29 cellular contexts compared by ENCODE assay signal in the genomic region with DNA sequence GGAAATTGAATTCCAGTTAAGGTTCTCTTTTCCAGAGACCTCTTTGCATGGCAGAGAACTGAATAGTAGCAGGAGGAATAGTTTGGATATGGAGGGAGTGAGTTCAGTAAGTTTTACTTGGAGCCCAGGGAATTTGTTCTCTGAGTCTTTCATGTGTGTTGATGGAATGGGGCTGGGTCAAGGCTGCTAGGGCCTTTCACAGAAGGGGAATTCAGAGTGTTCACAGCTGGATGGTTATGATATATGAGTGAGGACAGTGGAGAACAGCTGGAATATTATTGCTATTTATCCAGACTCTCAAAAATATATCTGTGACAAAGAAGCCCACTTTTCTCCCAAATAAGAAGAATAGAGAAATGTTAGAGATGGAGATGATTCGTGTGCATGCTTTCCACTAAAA.
"Had no signal": no experiment of that assay in that cellular context is flagged by ENCODE, and none has a peak within 500 bp of the region (broad histone marks: within the 10 kb centered on the region; RNA-seq: fewer than 3 reads in every experiment).

No MANE protein-coding gene starts in this region.

- H3K4me1 ChIP-seq: ascending aorta, breast epithelium, colonic mucosa, esophagus muscularis mucosa, gastroesophageal sphincter had no signal

- H3K9me3 ChIP-seq: ascending aorta, breast epithelium, colonic mucosa, esophagus muscularis mucosa, gastroesophageal sphincter had no signal

- H3K4me1 Mint-ChIP-seq: activated CD4-positive, alpha-beta T cell treated with anti-CD3 and anti-CD28 coated beads for 36 hours; activated CD4-positive, alpha-beta T cell treated with anti-CD3 and anti-CD28 coated beads, Interleukin-2, amount 10 ng/mL, durations not matched to agents 24 days and 14 days; activated CD8-positive, alpha-beta memory T cell treated with anti-CD3 and anti-CD28 coated beads, Interleukin-2, amount 10 ng/mL, durations not matched to agents 7 days and 5 days; activated naive CD4-positive, alpha-beta T cell treated with anti-CD3 and anti-CD28 coated beads, Interleukin-2, amount 10 ng/mL, durations not matched to agents 7 days and 5 days; activated naive CD8-positive, alpha-beta T cell treated with anti-CD3 and anti-CD28 coated beads, Interleukin-2, amount 10 ng/mL, durations not matched to agents 7 days and 5 days had no signal

- H3K27ac ChIP-seq: ascending aorta, breast epithelium, cardiac muscle cell, colonic mucosa, esophagus muscularis mucosa, gastroesophageal sphincter had no signal

- H3K4me3 ChIP-seq: ascending aorta, breast epithelium, cardiac muscle cell, colonic mucosa, esophagus muscularis mucosa, gastroesophageal sphincter had no signal

- H3K9me3 Mint-ChIP-seq: activated CD4-positive, alpha-beta memory T cell treated with anti-CD3 and anti-CD28 coated beads for 36 hours; activated CD4-positive, alpha-beta T cell treated with anti-CD3 and anti-CD28 coated beads, Interleukin-2, amount 10 ng/mL, durations not matched to agents 24 days and 14 days; activated naive CD4-positive, alpha-beta T cell treated with anti-CD3 and anti-CD28 coated beads, Interleukin-2, amount 10 ng/mL, durations not matched to agents 7 days and 5 days; activated naive CD4-positive, alpha-beta T cell treated with anti-CD3 and anti-CD28 coated beads, Interleukin-2, amount 50 U/mL, for 72 hours; activated naive CD8-positive, alpha-beta T cell treated with anti-CD3 and anti-CD28 coated beads, Interleukin-2, amount 10 ng/mL, durations not matched to agents 7 days and 5 days; activated T-helper 1 cell treated with anti-CD3 and anti-CD28 coated beads, Interleukin-12 subunit alpha, Interleukin-12 subunit beta, Interleukin-2, Interleukin-4 antibody, amounts not matched to agents 30 ng/mL and 10 ng/mL and 1 ng/mL, durations not matched to agents 14 hours and 24 hours and 36 hours; activated T-helper 2 cell treated with anti-CD3 and anti-CD28 coated beads, Interferon-gamma antibody, Interleukin-2, Interleukin-4, amounts not matched to agents 10 μg/mL and 5 μg/mL and 100 μg/mL, durations not matched to agents 14 hours and 24 hours and 36 hours; brain had no signal

- H3K36me3 ChIP-seq: ascending aorta, breast epithelium, cardiac muscle cell, colonic mucosa, esophagus muscularis mucosa, gastroesophageal sphincter had no signal

- H3K27me3 ChIP-seq: ascending aorta, breast epithelium, cardiac muscle cell, colonic mucosa, esophagus muscularis mucosa, gastroesophageal sphincter had no signal

- H3K4me3 Mint-ChIP-seq: activated CD4-positive, alpha-beta memory T cell treated with anti-CD3 and anti-CD28 coated beads for 36 hours; activated CD4-positive, alpha-beta T cell treated with anti-CD3 and anti-CD28 coated beads for 36 hours; activated CD4-positive, alpha-beta T cell treated with anti-CD3 and anti-CD28 coated beads, Interleukin-2, amount 10 ng/mL, durations not matched to agents 24 days and 14 days; activated CD8-positive, alpha-beta memory T cell treated with anti-CD3 and anti-CD28 coated beads, Interleukin-2, amount 10 ng/mL, durations not matched to agents 7 days and 5 days; activated CD8-positive, alpha-beta T cell treated with anti-CD3 and anti-CD28 coated beads, Interleukin-2, amount 10 ng/mL, durations not matched to agents 7 days and 5 days; activated naive CD4-positive, alpha-beta T cell treated with anti-CD3 and anti-CD28 coated beads, Interleukin-2, amount 10 ng/mL, durations not matched to agents 7 days and 5 days; activated naive CD8-positive, alpha-beta T cell treated with anti-CD3 and anti-CD28 coated beads, Interleukin-2, amount 10 ng/mL, durations not matched to agents 7 days and 5 days; activated T-helper 1 cell treated with anti-CD3 and anti-CD28 coated beads, Interleukin-12 subunit alpha, Interleukin-12 subunit beta, Interleukin-2, Interleukin-4 antibody, amounts not matched to agents 30 ng/mL and 10 ng/mL and 1 ng/mL, durations not matched to agents 14 hours and 24 hours and 36 hours; brain had no signal

- H3K27ac Mint-ChIP-seq: activated CD4-positive, alpha-beta memory T cell treated with anti-CD3 and anti-CD28 coated beads for 36 hours; activated CD4-positive, alpha-beta T cell treated with anti-CD3 and anti-CD28 coated beads for 36 hours; activated CD4-positive, alpha-beta T cell treated with anti-CD3 and anti-CD28 coated beads, Interleukin-2, amount 10 ng/mL, durations not matched to agents 24 days and 14 days; activated CD8-positive, alpha-beta memory T cell treated with anti-CD3 and anti-CD28 coated beads, Interleukin-2, amount 10 ng/mL, durations not matched to agents 7 days and 5 days; activated CD8-positive, alpha-beta T cell treated with anti-CD3 and anti-CD28 coated beads, Interleukin-2, amount 10 ng/mL, durations not matched to agents 7 days and 5 days; activated naive CD4-positive, alpha-beta T cell treated with anti-CD3 and anti-CD28 coated beads, Interleukin-2, amount 10 ng/mL, durations not matched to agents 7 days and 5 days; activated naive CD4-positive, alpha-beta T cell treated with anti-CD3 and anti-CD28 coated beads, Interleukin-2, amount 50 U/mL, for 72 hours; activated naive CD8-positive, alpha-beta T cell treated with anti-CD3 and anti-CD28 coated beads, Interleukin-2, amount 10 ng/mL, durations not matched to agents 7 days and 5 days; activated T-helper 1 cell treated with anti-CD3 and anti-CD28 coated beads, Interleukin-12 subunit alpha, Interleukin-12 subunit beta, Interleukin-2, Interleukin-4 antibody, amounts not matched to agents 30 ng/mL and 10 ng/mL and 1 ng/mL, durations not matched to agents 14 hours and 24 hours and 36 hours; activated T-helper 2 cell treated with anti-CD3 and anti-CD28 coated beads, Interferon-gamma antibody, Interleukin-2, Interleukin-4, amounts not matched to agents 10 μg/mL and 5 μg/mL and 100 μg/mL, durations not matched to agents 14 hours and 24 hours and 36 hours had no signal

- DNase-seq: activated CD4-positive, alpha-beta memory T cell treated with anti-CD3 and anti-CD28 coated beads for 36 hours; activated CD4-positive, alpha-beta T cell treated with anti-CD3 and anti-CD28 coated beads for 36 hours; activated CD4-positive, alpha-beta T cell treated with anti-CD3 and anti-CD28 coated beads, Interleukin-2, amount 10 ng/mL, durations not matched to agents 24 days and 14 days; activated CD4-positive, CD25-positive, alpha-beta regulatory T cell; activated CD4-positive, CD25-positive, alpha-beta regulatory T cell treated with anti-CD3 and anti-CD28 coated beads, Interleukin-2, amount 50 U/mL, for 72 hours; activated CD8-positive, alpha-beta memory T cell treated with anti-CD3 and anti-CD28 coated beads, Interleukin-2, amount 10 ng/mL, durations not matched to agents 7 days and 5 days; activated CD8-positive, alpha-beta memory T cell treated with anti-CD3 and anti-CD28 coated beads, Interleukin-2, amount 50 U/mL, for 4 hours; activated CD8-positive, alpha-beta T cell treated with anti-CD3 and anti-CD28 coated beads, Interleukin-2, amount 10 ng/mL, durations not matched to agents 7 days and 5 days; activated gamma-delta T cell; activated naive CD4-positive, alpha-beta T cell; activated naive CD4-positive, alpha-beta T cell treated with anti-CD3 and anti-CD28 coated beads, Interleukin-2, amount 10 ng/mL, durations not matched to agents 7 days and 5 days; activated naive CD8-positive, alpha-beta T cell treated with anti-CD3 and anti-CD28 coated beads, Interleukin-2, amount 10 ng/mL, durations not matched to agents 7 days and 5 days; activated T-cell treated with anti-CD3 and anti-CD28 coated beads, Interleukin-2, amount 50 U/mL, for 1 hour; activated T-cell treated with anti-CD3 and anti-CD28 coated beads, Interleukin-2, amount 50 U/mL, for 48 hours; central memory CD4-positive, alpha-beta T cell; cerebellar nuclear complex; colonic mucosa; effector CD8-positive, alpha-beta T cell; erythroblast; foreskin melanocyte had no signal

- H3K27me3 Mint-ChIP-seq: activated CD4-positive, alpha-beta T cell treated with anti-CD3 and anti-CD28 coated beads, Interleukin-2, amount 10 ng/mL, durations not matched to agents 24 days and 14 days; activated CD8-positive, alpha-beta memory T cell treated with anti-CD3 and anti-CD28 coated beads, Interleukin-2, amount 10 ng/mL, durations not matched to agents 7 days and 5 days; activated naive CD4-positive, alpha-beta T cell treated with anti-CD3 and anti-CD28 coated beads, Interleukin-2, amount 10 ng/mL, durations not matched to agents 7 days and 5 days; brain had no signal

- H3K36me3 Mint-ChIP-seq: activated CD4-positive, alpha-beta memory T cell treated with anti-CD3 and anti-CD28 coated beads for 36 hours; activated CD8-positive, alpha-beta memory T cell treated with anti-CD3 and anti-CD28 coated beads, Interleukin-2, amount 10 ng/mL, durations not matched to agents 7 days and 5 days; activated naive CD4-positive, alpha-beta T cell treated with anti-CD3 and anti-CD28 coated beads, Interleukin-2, amount 10 ng/mL, durations not matched to agents 7 days and 5 days; activated naive CD4-positive, alpha-beta T cell treated with anti-CD3 and anti-CD28 coated beads, Interleukin-2, amount 50 U/mL, for 72 hours; activated naive CD8-positive, alpha-beta T cell treated with anti-CD3 and anti-CD28 coated beads, Interleukin-2, amount 10 ng/mL, durations not matched to agents 7 days and 5 days; brain had no signal
